Comparison of ENCODE assay signal across 8 cellular contexts in the genomic region with DNA sequence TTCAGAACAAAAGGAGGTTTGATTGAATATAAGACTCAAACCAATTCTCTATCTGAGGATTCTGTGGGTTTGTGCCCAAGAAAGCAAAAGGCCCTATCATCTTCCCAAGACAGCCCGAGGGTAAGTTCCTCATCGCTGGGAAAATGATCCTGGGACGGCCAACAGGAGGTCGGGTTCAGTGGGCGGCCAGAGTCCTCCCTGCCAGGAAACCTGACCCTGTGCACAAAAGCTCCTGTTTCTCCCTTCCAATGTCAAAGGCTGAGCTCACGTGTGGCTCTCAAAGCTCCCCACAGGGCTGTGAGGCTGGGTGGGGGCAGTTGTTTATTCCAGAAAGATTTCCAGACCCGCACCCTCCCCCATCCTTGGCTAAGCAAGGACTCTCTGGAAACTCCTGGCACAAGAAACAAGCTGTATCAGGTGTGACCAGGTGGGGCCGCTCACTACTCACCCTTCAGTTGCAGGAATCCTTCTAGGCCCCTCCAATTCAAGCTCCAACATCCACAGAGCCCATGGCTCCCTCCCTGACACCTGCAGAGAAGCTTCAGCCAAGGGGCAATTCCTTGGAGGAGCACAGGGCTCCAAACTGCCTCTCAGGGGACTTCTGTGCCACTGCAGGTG.
DNase-seq lines count a peak whose midpoint lies in the region; ATAC-seq and TF ChIP-seq lines count a peak whose summit lies in the region.

No MANE protein-coding gene starts in this region.

- H3K4me3 ChIP-seq in HUES64 (ENCODE audit: low read length) = peak overlapping the region; percentile 26; the same call in 1 of the 2 replicates
- H3K4me3 ChIP-seq in SU-DHL-6 (ENCODE audit: insufficient read depth, low read length, poor library complexity, severe bottlenecking) = no peak overlapping the region
- no peak overlapping the region for H3K4me3 ChIP-seq in esophagus muscularis mucosa

- peaks cover 13% of the 10 kb centered on the region for H3K27me3 Mint-ChIP-seq in activated T-helper 17 cell treated with anti-CD3 and anti-CD28 coated beads, Interleukin-2, amount 50 U/mL, for 72 hours
- peaks cover 8 to 18% of the 10 kb centered on the region in 2 donors for H3K27me3 Mint-ChIP-seq in natural killer cell treated with Interleukin-12 subunit alpha and Interleukin-12 subunit beta and Interleukin-15 and Interleukin-18, amount 100 ng/mL, for 72 hours

- H3K9me3 ChIP-seq in HUES64 (ENCODE audit: insufficient read depth, low read depth, low read length) (no peaks in the 10 kb centered on the region), SU-DHL-6 (ENCODE audit: insufficient read depth, low read length) (no peaks in the 10 kb centered on the region), esophagus muscularis mucosa (no peaks in the 10 kb centered on the region)

- ATAC-seq in left lobe of liver = peak; percentile 93
- no peak for ATAC-seq in activated T-helper 17 cell treated with anti-CD3 and anti-CD28 coated beads, Interleukin-2, amount 50 U/mL, for 72 hours (replicated peaks)
- no peak for ATAC-seq in natural killer cell treated with Interleukin-12 subunit alpha and Interleukin-12 subunit beta and Interleukin-15 and Interleukin-18, amount 100 ng/mL, for 72 hours

- H3K79me2 ChIP-seq in SU-DHL-6 (ENCODE audit: insufficient read depth, low read length) = no peaks in the 10 kb centered on the region

- no peak overlapping the region for H3K27ac Mint-ChIP-seq in activated T-helper 17 cell treated with anti-CD3 and anti-CD28 coated beads, Interleukin-2, amount 50 U/mL, for 72 hours
- H3K27ac Mint-ChIP-seq in natural killer cell treated with Interleukin-12 subunit alpha and Interleukin-12 subunit beta and Interleukin-15 and Interleukin-18, amount 100 ng/mL, for 72 hours = no peak overlapping the region

- H3K4me1 ChIP-seq in HUES64 (ENCODE audit: insufficient read depth, low read length) (peaks cover 9% of the 10 kb centered on the region), esophagus muscularis mucosa (no peaks in the 10 kb centered on the region)

- H3K9me2 ChIP-seq in SU-DHL-6 (replicated peaks; ENCODE audit: insufficient read depth, low read length) = no peaks in the 10 kb centered on the region

- TF ChIP-seq CTCF in SU-DHL-6 (IDR thresholded peaks at IDR 0.05; ENCODE audit: insufficient read depth, low read length, poor library complexity, severe bottlenecking) (peak; percentile 33), esophagus muscularis mucosa (IDR thresholded peaks at IDR 0.05) (peak in 1 of 3 experiments; percentile 2)

- H3K36me3 Mint-ChIP-seq in activated T-helper 17 cell treated with anti-CD3 and anti-CD28 coated beads, Interleukin-2, amount 50 U/mL, for 72 hours (ENCODE audit: low read depth) = no peaks in the 10 kb centered on the region
- no peaks in the 10 kb centered on the region for H3K36me3 Mint-ChIP-seq in natural killer cell treated with Interleukin-12 subunit alpha and Interleukin-12 subunit beta and Interleukin-15 and Interleukin-18, amount 100 ng/mL, for 72 hours

- no peaks in the 10 kb centered on the region for H3K27me3 ChIP-seq in HUES64 (ENCODE audit: insufficient read depth, low read length)
- H3K27me3 ChIP-seq in SU-DHL-6 (ENCODE audit: low read length) = no peaks in the 10 kb centered on the region
- peaks cover 0 to 34% (median 0%) of the 10 kb centered on the region in 4 donors for H3K27me3 ChIP-seq in esophagus muscularis mucosa

- 23% methylated on average over 8 of the region's 8 CpGs for WGBS in HUES64
- 22% methylated on average over 8 of the region's 8 CpGs for WGBS in esophagus muscularis mucosa

- in situ Hi-C loops in Caki2 (cut with HindIII; ENCODE audit: low pct_unique_long_range_greater_than_20kb, low sequenced_read_pairs) = no loop called here

- no peak overlapping the region for H3K4me2 ChIP-seq in SU-DHL-6 (ENCODE audit: low read depth, low read length, poor library complexity, severe bottlenecking)

- no peaks in the 10 kb centered on the region for H3K9me3 Mint-ChIP-seq in activated T-helper 17 cell treated with anti-CD3 and anti-CD28 coated beads, Interleukin-2, amount 50 U/mL, for 72 hours
- peaks cover 5% of the 10 kb centered on the region for H3K9me3 Mint-ChIP-seq in natural killer cell treated with Interleukin-12 subunit alpha and Interleukin-12 subunit beta and Interleukin-15 and Interleukin-18, amount 100 ng/mL, for 72 hours

- TF ChIP-seq POLR2A in esophagus muscularis mucosa (IDR thresholded peaks at IDR 0.05; ENCODE audit: low read depth) = no peak

- H3K4me3 Mint-ChIP-seq in activated T-helper 17 cell treated with anti-CD3 and anti-CD28 coated beads, Interleukin-2, amount 50 U/mL, for 72 hours = no peak overlapping the region
- H3K4me3 Mint-ChIP-seq in natural killer cell treated with Interleukin-12 subunit alpha and Interleukin-12 subunit beta and Interleukin-15 and Interleukin-18, amount 100 ng/mL, for 72 hours = no peak overlapping the region

- DNase-seq in Caki2 (ENCODE audit: low read depth) (peak; percentile 3), left lobe of liver (ENCODE audit: low spot score) (peak; percentile 55), esophagus muscularis mucosa (ENCODE audit: extremely low spot score) (no peak)
- no peak for DNase-seq in natural killer cell treated with Interleukin-12 subunit alpha and Interleukin-12 subunit beta and Interleukin-15 and Interleukin-18, amount 100 ng/mL, for 72 hours (ENCODE audit: low spot score)
- DNase-seq in activated CD4-positive, CD25-positive, alpha-beta regulatory T cell (lab: John Stamatoyannopoulos, UW) = no peak

- TF ChIP-seq EP300 in esophagus muscularis mucosa (IDR thresholded peaks at IDR 0.05) = no peak

- H3K36me3 ChIP-seq in HUES64 (ENCODE audit: insufficient read depth, low read length) (peaks cover 4% of the 10 kb centered on the region; the same call in 1 of the 2 replicates), SU-DHL-6 (ENCODE audit: low read length) (no peaks in the 10 kb centered on the region), esophagus muscularis mucosa (no peaks in the 10 kb centered on the region)

- H3K9ac ChIP-seq in HUES64 (ENCODE audit: low read depth, low read length) = no peak overlapping the region
- H3K9ac ChIP-seq in SU-DHL-6 (ENCODE audit: low read length) = no peak overlapping the region

- no peaks in the 10 kb centered on the region for H3K4me1 Mint-ChIP-seq in activated T-helper 17 cell treated with anti-CD3 and anti-CD28 coated beads, Interleukin-2, amount 50 U/mL, for 72 hours
- H3K4me1 Mint-ChIP-seq in natural killer cell treated with Interleukin-12 subunit alpha and Interleukin-12 subunit beta and Interleukin-15 and Interleukin-18, amount 100 ng/mL, for 72 hours (ENCODE audit: low read depth in 2 of 2) = no peaks in the 10 kb centered on the region

- no peaks in the 10 kb centered on the region for H4K20me1 ChIP-seq in SU-DHL-6 (ENCODE audit: low read depth, low read length)

- peak overlapping the region; percentile 58; the same call in 1 of the 2 replicates for H3K27ac ChIP-seq in HUES64 (ENCODE audit: low read depth, low read length)
- H3K27ac ChIP-seq in SU-DHL-6 (ENCODE audit: low read depth, low read length) = no peak overlapping the region
- no peak overlapping the region for H3K27ac ChIP-seq in esophagus muscularis mucosa (replicated peaks in 1 of 4)

- intact Hi-C loops in esophagus muscularis mucosa (cut with DNase I) = no loop called here

- H3F3A ChIP-seq in SU-DHL-6 (ENCODE audit: insufficient read depth) = no peaks in the 10 kb centered on the region

- no peak overlapping the region for H2AFZ ChIP-seq in SU-DHL-6 (ENCODE audit: low read depth, low read length, severe bottlenecking)

Comparison
In these comparisons a context has a peak if more than half of its experiments do, and no peak if none do; other contexts are left out.
1. DNase-seq: peak in Caki2 (single experiment) and left lobe of liver (single experiment); none in natural killer cell treated with Interleukin-12 subunit alpha and Interleukin-12 subunit beta and Interleukin-15 and Interleukin-18, amount 100 ng/mL, for 72 hours (single experiment), esophagus muscularis mucosa (single experiment) and activated CD4-positive, CD25-positive, alpha-beta regulatory T cell (0 of 4).